ENCODE assay signal across 23 cellular contexts in genomic region chr14:105838107-105838506, GRCh38.
"Had no signal": no experiment of that assay in that cellular context is flagged by ENCODE, and none has a peak within 500 bp of the region (broad histone marks: within the 10 kb centered on the region; RNA-seq: fewer than 3 reads in every experiment).

No MANE protein-coding gene starts in this region.

- FAIRE-seq: HTR-8/SVneo, RCC 7860 had no signal

- H3K4me1 ChIP-seq: SJSA1 had no signal

- DNase-seq: KBM-7, MV-4-11, NCI-H1048, NCI-H1105, NCI-H1417, NCI-H1436 treated with DMSO at 0.1 percent for 48 hours, NCI-H1694, NCI-H187 treated with DMSO at 0.1 percent for 48 hours, NCI-H2029 treated with DMSO at 0.1 percent for 48 hours, NCI-H2107, NCI-H2227 treated with DMSO at 0.1 percent for 48 hours, NCI-H524, NCI-H526 treated with DMSO at 0.1 percent for 48 hours, NCI-H748 treated with DMSO at 0.1 percent for 48 hours, Right ventricle myocardium superior, RPMI8226, SIG-M5, SK-N-SH, SW 1271 had no signal

- H3K27me3 ChIP-seq: SJSA1 had no signal

- H3K9me3 ChIP-seq: SJSA1, SK-N-SH had no signal

- H3K4me3 ChIP-seq: SJSA1 had no signal

- H3K27ac ChIP-seq: HL-60, SJSA1 had no signal

- H3K36me3 ChIP-seq: SJSA1 had no signal

- H3K9ac ChIP-seq: SK-N-SH had no signal

- H3K4me2 ChIP-seq: SK-N-SH had no signal
